25 cellular contexts compared by ENCODE assay signal in genomic region chr16:57242650-57243049, GRCh38. TPM values are rescaled to one million over a fixed set of nuclear protein-coding genes. Genes with fewer than 3 reads are reported as not detected.
"Had no signal": no experiment of that assay in that cellular context is flagged by ENCODE, and none has a peak within 500 bp of the region (broad histone marks: within the 10 kb centered on the region; RNA-seq: fewer than 3 reads in every experiment).

No MANE protein-coding gene starts in this region.

- H3K27ac Mint-ChIP-seq: activated CD4-positive, alpha-beta memory T cell treated with anti-CD3 and anti-CD28 coated beads for 36 hours; activated naive CD8-positive, alpha-beta T cell treated with anti-CD3 and anti-CD28 coated beads, Interleukin-2, amount 10 ng/mL, durations not matched to agents 7 days and 5 days; stimulated activated naive CD8-positive, alpha-beta T cell treated with anti-CD3 and anti-CD28 coated beads, Interleukin-15, Interleukin-2, amounts not matched to agents 100 ng/mL and 50 ng/mL, for 24 hours; WTC11 had no signal

- H3K36me3 ChIP-seq: ovary had no signal

- ATAC-seq: heart left ventricle, left colon, psoas muscle, right cardiac atrium, WTC11 had no signal

- FAIRE-seq: bronchial epithelial cell, urothelium cell line had no signal

- H3K27me3 ChIP-seq: heart left ventricle, ovary, tibial artery had no signal

- H3K27ac ChIP-seq: coronary artery, epithelial cell of prostate, heart left ventricle, ovary, psoas muscle, tibial artery had no signal

- H3K9me3 Mint-ChIP-seq: activated CD4-positive, alpha-beta memory T cell treated with anti-CD3 and anti-CD28 coated beads for 36 hours; activated naive CD8-positive, alpha-beta T cell treated with anti-CD3 and anti-CD28 coated beads, Interleukin-2, amount 10 ng/mL, durations not matched to agents 7 days and 5 days; stimulated activated naive CD8-positive, alpha-beta T cell treated with anti-CD3 and anti-CD28 coated beads, Interleukin-15, Interleukin-2, amounts not matched to agents 100 ng/mL and 50 ng/mL, for 24 hours; WTC11 had no signal

- H3K27me3 Mint-ChIP-seq: activated CD4-positive, alpha-beta memory T cell treated with anti-CD3 and anti-CD28 coated beads for 36 hours; activated naive CD8-positive, alpha-beta T cell treated with anti-CD3 and anti-CD28 coated beads, Interleukin-2, amount 10 ng/mL, durations not matched to agents 7 days and 5 days; stimulated activated naive CD8-positive, alpha-beta T cell treated with anti-CD3 and anti-CD28 coated beads, Interleukin-15, Interleukin-2, amounts not matched to agents 100 ng/mL and 50 ng/mL, for 24 hours had no signal

- DNase-seq: activated CD4-positive, alpha-beta memory T cell treated with anti-CD3 and anti-CD28 coated beads for 36 hours; activated CD4-positive, alpha-beta T cell treated with anti-CD3 and anti-CD28 coated beads for 4 hours; activated naive CD4-positive, alpha-beta T cell; activated naive CD8-positive, alpha-beta T cell treated with anti-CD3 and anti-CD28 coated beads, Interleukin-2, amount 10 ng/mL, durations not matched to agents 7 days and 5 days; activated T-cell treated with anti-CD3 and anti-CD28 coated beads for 4 hours; amniotic stem cell; heart left ventricle; islet precursor cell; left colon; mesenchymal stem cell; ovary; psoas muscle; right cardiac atrium; stimulated activated CD4-positive, alpha-beta T cell treated with anti-CD3 and anti-CD28 coated beads, Interleukin-12 subunit alpha, Interleukin-12 subunit beta, amount 100 ng/mL, for 4 hours; substantia nigra; T-helper 1 cell; T-helper 9 cell had no signal

- H3K9me3 ChIP-seq: heart left ventricle, ovary, psoas muscle, tibial artery had no signal

- H3K4me3 ChIP-seq: coronary artery, heart left ventricle, ovary, psoas muscle, tibial artery had no signal

- H3K4me3 Mint-ChIP-seq: activated CD4-positive, alpha-beta memory T cell treated with anti-CD3 and anti-CD28 coated beads for 36 hours; stimulated activated naive CD8-positive, alpha-beta T cell treated with anti-CD3 and anti-CD28 coated beads, Interleukin-15, Interleukin-2, amounts not matched to agents 100 ng/mL and 50 ng/mL, for 24 hours; WTC11 had no signal

RNA-seq across cellular contexts. Expression of gene PLLP, which starts 41.8 kb away (rescaled TPM):
- total RNA-seq: activated CD4-positive, alpha-beta memory T cell treated with anti-CD3 and anti-CD28 coated beads for 36 hours; myocyte had no signal
